In genomic region chr4:3408793-3409330, GRCh38 we compare ENCODE assay signal across 24 cellular contexts. TPM values are rescaled to one million over a fixed set of nuclear protein-coding genes. Genes with fewer than 3 reads are reported as not detected.
DNase-seq lines count a peak whose midpoint lies in the region; ATAC-seq, FAIRE-seq and TF ChIP-seq lines count a peak whose summit lies in the region.
"Had no signal": no experiment of that assay in that cellular context is flagged by ENCODE, and none has a peak within 500 bp of the region (broad histone marks: within the 10 kb centered on the region; RNA-seq: fewer than 3 reads in every experiment).

No MANE protein-coding gene starts in this region.

- H2BK15ac ChIP-seq in H9 (ENCODE audit: low read depth, low read length) (no peak overlapping the region), H1 (ENCODE audit: low read length) (no peak overlapping the region)

- H3K9me3 Mint-ChIP-seq in H9 = peaks cover 6 to 11% of the 10 kb centered on the region in 2 experiments
- H3K9me3 Mint-ChIP-seq: activated naive CD4-positive, alpha-beta T cell treated with anti-CD3 and anti-CD28 coated beads, Interleukin-2, amount 50 U/mL, for 24 hours; activated T-cell treated with anti-CD3 and anti-CD28 coated beads, Interleukin-2, amount 50 U/mL, for 4 hours had no signal

- TF ChIP-seq CTCF in H9 (conservative IDR thresholded peaks at IDR 0.05) (no peak), H1 (IDR thresholded peaks at IDR 0.05; ENCODE audit: control extremely low read depth in 1 of 3, insufficient read depth in 1 of 3, low read depth in 1 of 3, low read length in 3 of 3) (no peak), neural cell (IDR thresholded peaks at IDR 0.05; ENCODE audit: poor library complexity, severe bottlenecking) (no peak)

- H3K56ac ChIP-seq in H9 (ENCODE audit: insufficient read length, low read depth, low read length) = no peak overlapping the region
- H3K56ac ChIP-seq in H1 (replicated peaks; ENCODE audit: insufficient read length, low read depth, low read length) = no peak overlapping the region

- POLR2A ChIA-PET in H1 (lab: Charles Lee; ENCODE audit: partially characterized antibody) = no interaction called here

- peaks cover 100% of the 10 kb centered on the region for H4K20me1 ChIP-seq in BLaER1
- no peaks in the 10 kb centered on the region for H4K20me1 ChIP-seq in H9 (ENCODE audit: control insufficient read depth, insufficient read depth, insufficient read length)
- peaks cover 0 to 10% of the 10 kb centered on the region in 2 experiments for H4K20me1 ChIP-seq in H1 (replicated peaks in 1 of 2; ENCODE audit: control insufficient read depth in 1 of 2, insufficient read depth in 2 of 2, low read length in 2 of 2)
- no peaks in the 10 kb centered on the region for H4K20me1 ChIP-seq in neural cell (ENCODE audit: insufficient read depth)

- H4K8ac ChIP-seq in H9 (replicated peaks; ENCODE audit: insufficient read length, low read depth, low read length) (no peak overlapping the region), H1 (ENCODE audit: extremely low read depth, insufficient read depth, low read length) (no peak overlapping the region)

- H4K91ac ChIP-seq in H9 (ENCODE audit: insufficient read length, low read depth, low read length) = no peak overlapping the region
- no peak overlapping the region for H4K91ac ChIP-seq in H1 (replicated peaks; ENCODE audit: insufficient read length, low read length)

- H2BK5ac ChIP-seq in H9 (ENCODE audit: insufficient read length, low read length) (no peak overlapping the region), H1 (ENCODE audit: low read depth, low read length) (no peak overlapping the region)

- H3T11ph ChIP-seq in H9 (ENCODE audit: low read length) = no peak overlapping the region

- peaks cover 6% of the 10 kb centered on the region for H3K27me3 Mint-ChIP-seq in H9 (ENCODE audit: low read depth)
- H3K27me3 Mint-ChIP-seq: activated naive CD4-positive, alpha-beta T cell treated with anti-CD3 and anti-CD28 coated beads, Interleukin-2, amount 50 U/mL, for 24 hours; CD4-positive, alpha-beta memory T cell had no signal

- TF ChIP-seq EP300 in H1 (IDR thresholded peaks at IDR 0.05; ENCODE audit: borderline replicate concordance in 1 of 2, low read depth in 2 of 2, low read length in 2 of 2) (no peak), neural cell (conservative IDR thresholded peaks at IDR 0.05; ENCODE audit: poor library complexity, severe bottlenecking) (no peak)

- H3K4me2 ChIP-seq in BLaER1 = peak overlapping the region; percentile 97
- H3K4me2 ChIP-seq in H9 (ENCODE audit: insufficient read depth, insufficient read length, low read length) = no peak overlapping the region
- H3K4me2 ChIP-seq in H1 (ENCODE audit: insufficient read depth in 1 of 2, low read depth in 2 of 2, low read length in 2 of 2) = no peak overlapping the region
- H3K4me2 ChIP-seq in neural cell (ENCODE audit: low read length) = peak overlapping the region; percentile 10

- H3K9me3 ChIP-seq in BLaER1 = peaks cover 10% of the 10 kb centered on the region
- H3K9me3 ChIP-seq in H9 (ENCODE audit: control insufficient read depth, low read depth, low read length) = peaks cover 8% of the 10 kb centered on the region
- peaks cover 7 to 8% of the 10 kb centered on the region in 2 experiments; a peak in 2 of 4 replicates for H3K9me3 ChIP-seq in H1 (ENCODE audit: insufficient read depth in 2 of 2, low read depth in 1 of 2, low read length in 1 of 2)
- H3K9me3 ChIP-seq in neural cell (ENCODE audit: low read length) = no peaks in the 10 kb centered on the region
- H3K9me3 ChIP-seq: thyroid gland had no signal

- H3K18ac ChIP-seq in H9 (ENCODE audit: insufficient read length, low read depth, low read length) (no peak overlapping the region), H1 (ENCODE audit: extremely low read depth, low read length) (no peak overlapping the region)

- H3K79me2 ChIP-seq in H9 (ENCODE audit: insufficient read depth, low read length) (no peaks in the 10 kb centered on the region), H1 (ENCODE audit: control insufficient read depth in 1 of 2, insufficient read depth in 2 of 2, low read length in 2 of 2) (no peaks in the 10 kb centered on the region), neural cell (replicated peaks; ENCODE audit: insufficient read depth, low read length) (no peaks in the 10 kb centered on the region)

- no peak overlapping the region for H4K5ac ChIP-seq in H9 (ENCODE audit: insufficient read length, low read depth, low read length)
- no peak overlapping the region for H4K5ac ChIP-seq in H1 (ENCODE audit: insufficient read length, low read depth, low read length)

- H3K36me3 Mint-ChIP-seq in H9 (ENCODE audit: insufficient read depth in 1 of 3, low read depth in 3 of 3) = peaks cover 9 to 12% (median 11%) of the 10 kb centered on the region in 3 experiments
- H3K36me3 Mint-ChIP-seq: CD4-positive, alpha-beta memory T cell had no signal

- no peak overlapping the region for H2BK120ac ChIP-seq in H9 (ENCODE audit: low read depth, low read length, poor library complexity, severe bottlenecking)
- H2BK120ac ChIP-seq in H1 (replicated peaks; ENCODE audit: low read depth, low read length) = no peak overlapping the region

- H3K23me2 ChIP-seq in H9 (ENCODE audit: insufficient read length, low read depth, low read length, poor library complexity, severe bottlenecking) = peaks cover 3% of the 10 kb centered on the region
- no peaks in the 10 kb centered on the region for H3K23me2 ChIP-seq in H1 (ENCODE audit: low read depth, low read length)

- no peak for FAIRE-seq in H1 (lab: Jason Lieb, UNC)
- FAIRE-seq: endothelial cell of umbilical vein, RCC 7860 had no signal

- no peaks in the 10 kb centered on the region for H3K9me2 ChIP-seq in neural cell (ENCODE audit: insufficient read depth, low read length)

- H3K27ac Mint-ChIP-seq in H9 = no peak overlapping the region
- H3K27ac Mint-ChIP-seq: activated naive CD4-positive, alpha-beta T cell treated with anti-CD3 and anti-CD28 coated beads, Interleukin-2, amount 50 U/mL, for 24 hours; CD4-positive, alpha-beta memory T cell had no signal

- ATAC-seq in stimulated activated naive CD8-positive, alpha-beta T cell treated with anti-CD3 and anti-CD28 coated beads, Interleukin-15, Interleukin-2, amounts not matched to agents 100 U/mL and 50 U/mL, for 24 hours = no peak
- ATAC-seq: activated T-cell treated with anti-CD3 and anti-CD28 coated beads, Interleukin-2, amount 50 U/mL, for 4 hours had no signal

- WGBS in H9 (ENCODE audit: extremely low coverage, insufficient read length, low lambda C conversion rate) = no CpG with 5 or more reads among the region's 8 CpGs
- WGBS in H1 (ENCODE audit: extremely low coverage in 1 of 2, insufficient coverage in 1 of 2, insufficient read length in 1 of 2, insufficient replicate concordance in 2 of 2, low coverage in 1 of 2, low lambda C conversion rate in 2 of 2, missing lambda C conversion rate in 1 of 2), 2 experiments = 84% methylated on average over 8 of the region's 8 CpGs; no CpG with 5 or more reads in 1 of the 2 experiments

- no peak for TF ChIP-seq POLR2A in H1 (IDR thresholded peaks at IDR 0.05; ENCODE audit: control extremely low read depth in 1 of 2, low read depth in 2 of 2, low read length in 2 of 2)

- no peak overlapping the region for H3K4me3 Mint-ChIP-seq in H9
- H3K4me3 Mint-ChIP-seq: activated naive CD4-positive, alpha-beta T cell treated with anti-CD3 and anti-CD28 coated beads, Interleukin-2, amount 50 U/mL, for 24 hours; activated T-cell treated with anti-CD3 and anti-CD28 coated beads, Interleukin-2, amount 50 U/mL, for 4 hours; CD4-positive, alpha-beta memory T cell had no signal

- DNase-seq in H9 (peak; percentile 23), H1 (ENCODE audit: low read depth in 1 of 2, low spot score in 2 of 2) (no peak), DMS79 (lab: John Stamatoyannopoulos, UW) (no peak), SW 1271 (lab: John Stamatoyannopoulos, UW) (no peak)
- DNase-seq in stimulated activated naive CD8-positive, alpha-beta T cell treated with anti-CD3 and anti-CD28 coated beads, Interleukin-15, Interleukin-2, amounts not matched to agents 100 U/mL and 50 U/mL, for 24 hours = no peak
- DNase-seq in activated T-cell treated with anti-CD3 and anti-CD28 coated beads, Interleukin-2, amount 50 U/mL, for 48 hours = no peak
- DNase-seq: activated CD4-positive, CD25-positive, alpha-beta regulatory T cell treated with anti-CD3 and anti-CD28 coated beads, Interleukin-2, amount 50 U/mL, for 72 hours; activated CD8-positive, alpha-beta memory T cell treated with anti-CD3 and anti-CD28 coated beads for 24 hours; activated T-cell treated with anti-CD3 and anti-CD28 coated beads, Interleukin-2, amount 50 U/mL, for 4 hours; CD4-positive, alpha-beta memory T cell; DMS 273 treated with DMSO at 0.1 percent for 48 hours; GF-D8; NCI-H1092; NCI-H2029 treated with DMSO at 0.1 percent for 48 hours; NCI-H446; stimulated activated CD4-positive, alpha-beta T cell treated with anti-CD3 and anti-CD28 coated beads, Interleukin-4, amount 100 ng/mL, for 24 hours; stimulated activated naive CD4-positive, alpha-beta T cell treated with Interleukin-2 at 50 U/mL for 16 hours; thyroid gland had no signal

- H3K23ac ChIP-seq in H9 (ENCODE audit: insufficient read length, low read depth, low read length) (no peak overlapping the region), H1 (ENCODE audit: insufficient read length) (no peak overlapping the region)

- H3K27ac ChIP-seq in BLaER1 (no peak overlapping the region), H9 (ENCODE audit: insufficient read length, low read depth, low read length) (no peak overlapping the region), H1 (ENCODE audit: low read depth, low read length) (no peak overlapping the region), neural cell (ENCODE audit: low read length) (peak overlapping the region; percentile 67)
- H3K27ac ChIP-seq: thyroid gland had no signal

- H2AK5ac ChIP-seq in H9 (ENCODE audit: insufficient read length, low read length) (no peak overlapping the region), H1 (ENCODE audit: low read depth, low read length) (no peak overlapping the region)

- H2BK20ac ChIP-seq in H9 (ENCODE audit: low read depth, low read length, poor library complexity, severe bottlenecking) (no peak overlapping the region), H1 (ENCODE audit: low read length) (no peak overlapping the region)

- H3K9ac ChIP-seq in BLaER1 (0 out of 2 replicates have a peak overlapping the region, but pooled peaks have one; percentile 6), H9 (ENCODE audit: extremely low read depth, insufficient read length, low read length) (no peak overlapping the region), H1 (replicated peaks in 1 of 4; ENCODE audit: extremely low read depth in 1 of 4, low read depth in 3 of 4, low read length in 3 of 4) (no peak overlapping the region), neural cell (ENCODE audit: low read length) (peak overlapping the region; percentile 1)

- CTCF ChIA-PET in H1 (lab: Charles Lee; ENCODE audit: partially characterized antibody) = interaction anchor here (1.1 to 3.1 kb wide), 9 partner anchors 10 to 72 kb away, joined by 3 to 12 read pairs (median 3); no protein-coding TSS in a partner anchor

- H3K79me1 ChIP-seq in H9 (ENCODE audit: insufficient read depth, low read depth, low read length, poor library complexity, severe bottlenecking) (no peaks in the 10 kb centered on the region), H1 (ENCODE audit: low read depth, low read length) (peaks cover 4% of the 10 kb centered on the region)

- no peaks in the 10 kb centered on the region for H3F3A ChIP-seq in neural cell (ENCODE audit: insufficient read depth, low read length, poor library complexity, severe bottlenecking)

- H2BK12ac ChIP-seq in H9 (ENCODE audit: insufficient read length, low read depth, low read length) = no peak overlapping the region
- no peak overlapping the region for H2BK12ac ChIP-seq in H1 (ENCODE audit: low read depth, low read length)

- H3K4me3 ChIP-seq in BLaER1 = no peak overlapping the region
- H3K4me3 ChIP-seq in H1 (ENCODE audit: extremely low read depth in 1 of 4, insufficient read depth in 2 of 4, low read depth in 3 of 4, low read length in 4 of 4) = no peak overlapping the region
- peak overlapping the region; percentile 31 for H3K4me3 ChIP-seq in neural cell (ENCODE audit: low read length)
- H3K4me3 ChIP-seq: thyroid gland had no signal

- TF ChIP-seq RAD21 in H1 (IDR thresholded peaks at IDR 0.05 in 1 of 2, conservative IDR thresholded peaks at IDR 0.05 in 1 of 2; ENCODE audit: low read depth in 2 of 2, low read length in 2 of 2) (no peak), neural cell (conservative IDR thresholded peaks at IDR 0.05) (no peak)

- H3K4me1 ChIP-seq in BLaER1 = peaks cover 91% of the 10 kb centered on the region
- H3K4me1 ChIP-seq in H9 (ENCODE audit: insufficient read depth, low read length) = no peaks in the 10 kb centered on the region
- H3K4me1 ChIP-seq in H1 (replicated peaks in 1 of 4; ENCODE audit: control insufficient read depth in 3 of 4, insufficient read depth in 4 of 4, low read length in 3 of 4) = no peaks in the 10 kb centered on the region; a peak in 3 of 7 replicates
- H3K4me1 ChIP-seq: thyroid gland had no signal

- no peak overlapping the region for H3K4ac ChIP-seq in H9 (ENCODE audit: low read depth, low read length)
- H3K4ac ChIP-seq in H1 (replicated peaks; ENCODE audit: insufficient read length, low read depth, low read length) = peak overlapping the region; percentile 71

- H3K4me1 Mint-ChIP-seq in H9 = peaks cover 5 to 12% of the 10 kb centered on the region in 2 experiments; a peak in 3 of 4 replicates
- H3K4me1 Mint-ChIP-seq: activated naive CD4-positive, alpha-beta T cell treated with anti-CD3 and anti-CD28 coated beads, Interleukin-2, amount 50 U/mL, for 24 hours; CD4-positive, alpha-beta memory T cell had no signal

- peaks cover 40% of the 10 kb centered on the region for H3K36me3 ChIP-seq in BLaER1
- no peaks in the 10 kb centered on the region for H3K36me3 ChIP-seq in H1 (ENCODE audit: control insufficient read depth in 2 of 4, insufficient read depth in 4 of 4, low read length in 3 of 4)
- H3K36me3 ChIP-seq in neural cell (ENCODE audit: insufficient read depth, low read length) = no peaks in the 10 kb centered on the region
- H3K36me3 ChIP-seq: thyroid gland had no signal

- no peak overlapping the region for H2AFZ ChIP-seq in H9 (ENCODE audit: low read length)
- H2AFZ ChIP-seq in H1 (ENCODE audit: low read length) = no peak overlapping the region
- H2AFZ ChIP-seq in neural cell (ENCODE audit: low read depth, low read length) = no peak overlapping the region

- H3K27me3 ChIP-seq in BLaER1 (no peaks in the 10 kb centered on the region), H9 (ENCODE audit: insufficient read depth, low read length) (no peaks in the 10 kb centered on the region), H1 (replicated peaks in 1 of 4; ENCODE audit: control insufficient read depth in 3 of 4, extremely low read depth in 1 of 4, insufficient read depth in 3 of 4, low read length in 3 of 4) (no peaks in the 10 kb centered on the region), neural cell (ENCODE audit: insufficient read depth, low read depth, low read length) (no peaks in the 10 kb centered on the region)
- H3K27me3 ChIP-seq: thyroid gland had no signal

- no peak overlapping the region for H3K14ac ChIP-seq in H9 (ENCODE audit: insufficient read depth, low read length)
- H3K14ac ChIP-seq in H1 (ENCODE audit: insufficient read length) = no peak overlapping the region

RNA-seq across cellular contexts. Expression of gene HGFAC, which starts 32.9 kb away (rescaled TPM):
- 0.33 and 0.37 TPM in 2 replicates for total RNA-seq in H9 (2021)
- 0.15 TPM in 1 of 2 replicates, not detected in the other for total RNA-seq in H1 (2021; fragmentation: NEBNext Ultra II Directional; extraction: Animal tissue kit (Norgen Biotek cat#: 25700))
- polyA plus RNA-seq in H1 (2011; rRNA removed) (0.14 and 0.35 TPM in 2 replicates), neural cell (16.2 and 17.8 TPM in 2 replicates)
- polyA plus RNA-seq in H1 (2011; cell fraction: cytosol; rRNA removed) = 0.34 TPM
- polyA plus RNA-seq in H1 (2011; cell fraction: nucleus; rRNA removed) = 2.4 TPM
- 0.60 TPM in 1 of 4 replicates, not detected in the others for polyA plus RNA-seq in H1 (2012, experiment 1 of 2)
- not detected for polyA plus RNA-seq in H1 (2012, experiment 2 of 2)
- polyA plus RNA-seq in H1 (2013, experiment 1 of 2) = 0.10 TPM
- 0.07 TPM for polyA plus RNA-seq in H1 (2013, experiment 2 of 2)
- polyA minus RNA-seq in H1 (2011; rRNA and poly(A)+ RNA removed) = not detected in 2 replicates
- polyA minus RNA-seq in H1 (2011; cell fraction: cytosol; rRNA and poly(A)+ RNA removed) = not detected
- polyA minus RNA-seq in H1 (2011; cell fraction: nucleus; rRNA and poly(A)+ RNA removed) = not detected
- 2.9 and 4.4 TPM in 2 replicates for polyA minus RNA-seq in neural cell
- polyA plus RNA-seq: CD4-positive, alpha-beta memory T cell had no signal

RNA-seq across cellular contexts. Expression of gene DOK7, which starts 54.2 kb away (rescaled TPM):
- total RNA-seq in H9 (2021) = 0.26 TPM in 1 of 2 replicates, not detected in the other
- total RNA-seq in H1 (2021; fragmentation: NEBNext Ultra II Directional; extraction: Animal tissue kit (Norgen Biotek cat#: 25700)) = not detected in 2 replicates
- polyA plus RNA-seq in H1 (2011; rRNA removed) = 0.32 and 0.36 TPM in 2 replicates
- polyA plus RNA-seq in H1 (2011; cell fraction: cytosol; rRNA removed) = 0.19 TPM
- polyA plus RNA-seq in H1 (2011; cell fraction: nucleus; rRNA removed) = 0.27 TPM
- polyA plus RNA-seq in H1 (2012, experiment 1 of 2) = 0.09 to 0.32 TPM (median 0.25 TPM) in 3 of 4 replicates, not detected in the other
- 0.09 TPM for polyA plus RNA-seq in H1 (2012, experiment 2 of 2)
- 0.14 TPM for polyA plus RNA-seq in H1 (2013, experiment 1 of 2)
- polyA plus RNA-seq in H1 (2013, experiment 2 of 2) = 0.13 TPM
- polyA minus RNA-seq in H1 (2011; rRNA and poly(A)+ RNA removed) = not detected in 2 replicates
- not detected for polyA minus RNA-seq in H1 (2011; cell fraction: cytosol; rRNA and poly(A)+ RNA removed)
- not detected for polyA minus RNA-seq in H1 (2011; cell fraction: nucleus; rRNA and poly(A)+ RNA removed)
- 0.66 TPM in 1 of 2 replicates, not detected in the other for polyA plus RNA-seq in neural cell
- polyA minus RNA-seq in neural cell = 1.2 TPM in 1 of 2 replicates, not detected in the other
- total RNA-seq: activated T-cell treated with anti-CD3 and anti-CD28 coated beads, Interleukin-2, amount 50 U/mL, for 4 hours; CD4-positive, alpha-beta memory T cell; dermis microvascular lymphatic vessel endothelial cell; endothelial cell of umbilical vein had no signal
- polyA plus RNA-seq: endothelial cell of umbilical vein had no signal

Comparison
In these comparisons a context has a peak if more than half of its experiments do, and no peak if none do; other contexts are left out.
1. H3K4me2 ChIP-seq: peak in BLaER1 (single experiment) and neural cell (single experiment); none in H9 (single experiment) and H1 (0 of 2).
2. H3K9ac ChIP-seq: peak in BLaER1 (single experiment) and neural cell (single experiment); none in H9 (single experiment) and H1 (0 of 4).